11 cellular contexts compared by ENCODE assay signal in the genomic region with DNA sequence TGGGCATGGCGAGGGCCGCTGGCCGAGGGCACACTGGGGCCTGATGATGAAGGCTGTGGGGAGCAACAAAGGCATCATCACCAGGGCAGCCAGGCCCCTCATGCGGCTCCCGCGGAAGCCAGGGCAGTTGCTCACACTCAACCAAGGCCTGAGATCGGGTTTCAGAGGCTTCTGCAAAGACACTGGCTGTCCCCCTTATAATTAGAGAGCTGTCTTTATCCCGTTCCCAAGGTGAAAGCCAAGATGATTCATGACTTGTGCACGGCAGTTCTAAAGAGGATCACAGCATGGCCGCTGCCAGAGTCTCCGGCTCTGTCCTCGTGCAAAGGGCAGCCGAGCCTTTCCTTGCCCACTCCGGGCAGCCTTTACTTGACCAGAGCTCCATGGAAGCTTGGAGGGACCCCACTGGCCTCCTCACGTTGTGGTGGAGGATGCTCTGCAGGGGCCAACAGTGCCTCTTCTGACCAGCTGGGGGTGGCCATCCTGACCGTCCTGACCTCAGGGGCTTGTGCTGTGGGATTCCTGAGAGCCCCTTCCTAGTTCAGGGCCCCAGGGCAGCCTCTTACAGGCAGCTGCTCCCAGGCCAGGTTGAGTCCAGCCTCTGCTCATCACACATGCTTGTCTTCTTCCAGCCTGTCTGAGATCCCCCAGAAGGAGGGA.
DNase-seq lines count a peak whose midpoint lies in the region; ATAC-seq and TF ChIP-seq lines count a peak whose summit lies in the region.
"Had no signal": no experiment of that assay in that cellular context is flagged by ENCODE, and none has a peak within 500 bp of the region (broad histone marks: within the 10 kb centered on the region; RNA-seq: fewer than 3 reads in every experiment).

No MANE protein-coding gene starts in this region.

- CTCF ChIA-PET in IMR-90 (lab: Yijun Ruan, JAX): no interaction called here
- CTCF ChIA-PET in OCI-LY7 (lab: Charles Lee; ENCODE audit: unreplicated experiment): no interaction called here

- POLR2A ChIA-PET in IMR-90 (lab: Charles Lee; ENCODE audit: unreplicated experiment) (no interaction called here), OCI-LY7 (lab: Charles Lee) (no interaction called here)

- H2BK20ac ChIP-seq in IMR-90 (ENCODE audit: low read depth, low read length): no peak overlapping the region

- peaks cover 14% of the 10 kb centered on the region for H3K27me3 ChIP-seq in IMR-90 (ENCODE audit: control insufficient read depth, insufficient read depth, low read length)
- H3K27me3 ChIP-seq: hepatocyte had no signal

- no peak overlapping the region for H3K9ac ChIP-seq in IMR-90 (ENCODE audit: low read depth, low read length)

- H3K79me2 ChIP-seq in OCI-LY7 (ENCODE audit: insufficient read depth, low read depth, low read length): no peaks in the 10 kb centered on the region
- H3K79me2 ChIP-seq: hepatocyte had no signal

- H3K9me3 ChIP-seq in IMR-90 (ENCODE audit: control insufficient read depth, insufficient read depth, low read length) (no peaks in the 10 kb centered on the region), OCI-LY7 (ENCODE audit: low read length) (no peaks in the 10 kb centered on the region)

- H3K14ac ChIP-seq in IMR-90 (replicated peaks; ENCODE audit: low read depth, low read length): no peak overlapping the region

- no peak overlapping the region for H2BK15ac ChIP-seq in IMR-90 (ENCODE audit: low read depth, low read length)

- H4K5ac ChIP-seq in IMR-90 (ENCODE audit: low read depth, low read length): no peak overlapping the region

- TF ChIP-seq CTCF in IMR-90 (conservative IDR thresholded peaks at IDR 0.05; ENCODE audit: low read depth, low read length): no peak
- no peak for TF ChIP-seq CTCF in lower leg skin (IDR thresholded peaks at IDR 0.05)
- TF ChIP-seq CTCF in OCI-LY7 (conservative IDR thresholded peaks at IDR 0.05; ENCODE audit: low read length): no peak

- WGBS in IMR-90 (ENCODE audit: extremely low coverage in 2 of 2, insufficient read length in 1 of 2), 2 experiments: 78% methylated on average over 9 of the region's 16 CpGs; no CpG with 5 or more reads in 1 of the 2 experiments
- 89 to 91% methylated on average over 13 to 16 of the region's 16 CpGs for WGBS in lower leg skin, 2 donors

- no peak for TF ChIP-seq RAD21 in IMR-90 (IDR thresholded peaks at IDR 0.05; ENCODE audit: low read length)

- in situ Hi-C loops in IMR-90 (cut with MboI; ENCODE audit: low sequenced_read_pairs): no loop called here

- DNase-seq in Daoy (ENCODE audit: low read depth) (peak; percentile 86), IMR-90 (peak; percentile 10), astrocyte of the hippocampus (ENCODE audit: low read depth, low spot score) (peak; percentile 58), myocyte (ENCODE audit: low read depth) (peak; percentile 90), NCI-H526 (lab: John Stamatoyannopoulos, UW) (no peak), lower leg skin (ENCODE audit: low spot score in 2 of 2) (no peak), OCI-LY7 (ENCODE audit: low spot score) (no peak), NCI-H2171 treated with DMSO at 0.1 percent for 48 hours (lab: John Stamatoyannopoulos, UW) (no peak)
- DNase-seq: activated naive CD4-positive, alpha-beta T cell treated with anti-CD3 and anti-CD28 coated beads, Interleukin-2, amount 10 ng/mL, durations not matched to agents 7 days and 5 days; NCI-H1930 had no signal

- no peak overlapping the region for H3K56ac ChIP-seq in IMR-90 (ENCODE audit: extremely low read depth, insufficient read depth, low read length)

- H2BK120ac ChIP-seq in IMR-90 (ENCODE audit: low read depth, low read length): no peak overlapping the region

- H2AK5ac ChIP-seq in IMR-90 (ENCODE audit: low read depth, low read length): no peak overlapping the region

- no peak overlapping the region for H3K18ac ChIP-seq in IMR-90 (ENCODE audit: low read depth, low read length)

- H3K9me1 ChIP-seq in IMR-90 (ENCODE audit: insufficient read depth, low read length): peaks cover 8% of the 10 kb centered on the region; the same call in 1 of the 2 replicates

- H4K8ac ChIP-seq in IMR-90 (ENCODE audit: low read depth in 2 of 2, low read length in 2 of 2): no peak overlapping the region

- no peak overlapping the region for H3K23ac ChIP-seq in IMR-90 (ENCODE audit: low read depth, low read length)

- intact Hi-C loops in IMR-90 (cut with micrococcal nuclease): no loop called here
- intact Hi-C loops in lower leg skin (cut with DNase I; ENCODE audit: low total_unique reads): no loop called here
- intact Hi-C loops in OCI-LY7 (cut with micrococcal nuclease; ENCODE audit: unreplicated experiment): no loop called here

- no peak overlapping the region for H2BK5ac ChIP-seq in IMR-90 (ENCODE audit: low read depth, low read length, poor library complexity, severe bottlenecking)

- no peak for TF ChIP-seq POLR2A in IMR-90 (IDR thresholded peaks at IDR 0.05; ENCODE audit: low read depth, low read length)
- TF ChIP-seq POLR2A in lower leg skin (IDR thresholded peaks at IDR 0.05): no peak

- H3K79me1 ChIP-seq in IMR-90 (ENCODE audit: low read depth in 1 of 2, low read length in 2 of 2): no peaks in the 10 kb centered on the region

- H3K4me1 ChIP-seq in IMR-90 (ENCODE audit: control insufficient read depth, insufficient read depth, low read length): no peaks in the 10 kb centered on the region
- H3K4me1 ChIP-seq in OCI-LY7 (ENCODE audit: insufficient read depth, low read length, poor library complexity, severe bottlenecking): no peaks in the 10 kb centered on the region

- ATAC-seq in IMR-90 (ENCODE audit: low read depth): no peak

- H3K4me2 ChIP-seq in IMR-90 (ENCODE audit: low read depth, low read length) (no peak overlapping the region), OCI-LY7 (ENCODE audit: low read length) (no peak overlapping the region)
- H3K4me2 ChIP-seq: hepatocyte had no signal

- no peak overlapping the region for H3K4ac ChIP-seq in IMR-90 (ENCODE audit: low read depth, low read length)

- H3K36me3 ChIP-seq in IMR-90 (ENCODE audit: control insufficient read depth, insufficient read depth, low read length) (no peaks in the 10 kb centered on the region), OCI-LY7 (ENCODE audit: insufficient read depth, low read length) (no peaks in the 10 kb centered on the region)

- no peaks in the 10 kb centered on the region for H4K20me1 ChIP-seq in IMR-90 (ENCODE audit: insufficient read depth, low read length)
- no peaks in the 10 kb centered on the region for H4K20me1 ChIP-seq in OCI-LY7 (ENCODE audit: insufficient read depth, low read length)

- H3K9me2 ChIP-seq in OCI-LY7 (ENCODE audit: insufficient read depth, low read length): no peaks in the 10 kb centered on the region

- no peak overlapping the region for H2AK9ac ChIP-seq in IMR-90 (replicated peaks; ENCODE audit: low read depth, low read length, poor library complexity)

- dilution Hi-C loops in IMR-90 (cut with HindIII; ENCODE audit: low sequenced_read_pairs, unreplicated experiment): no loop called here

- H3K27ac ChIP-seq in IMR-90 (ENCODE audit: insufficient read depth, low read length): no peak overlapping the region
- no peak overlapping the region for H3K27ac ChIP-seq in OCI-LY7 (ENCODE audit: low read depth, low read length, poor library complexity, severe bottlenecking)
- H3K27ac ChIP-seq: hepatocyte had no signal

- BruUV-seq in IMR-90 (replicated peaks; lab: Mats Ljungman, UMichigan): no TSS peak
- BruUV-seq in OCI-LY7 (replicated peaks; lab: Mats Ljungman, UMichigan): no TSS peak

- no peak overlapping the region for H4K91ac ChIP-seq in IMR-90 (ENCODE audit: insufficient read depth, low read depth, low read length)

- H3K4me3 ChIP-seq in IMR-90 (ENCODE audit: insufficient read depth, low read depth, low read length) (no peak overlapping the region), lower leg skin (ENCODE audit: low read depth, poor library complexity, severe bottlenecking) (no peak overlapping the region), OCI-LY7 (ENCODE audit: low read depth, low read length, poor library complexity, severe bottlenecking) (no peak overlapping the region)
- H3K4me3 ChIP-seq: hepatocyte had no signal

- peak overlapping the region; percentile 6 for H2AFZ ChIP-seq in IMR-90 (replicated peaks; ENCODE audit: low read length, poor library complexity)
- no peak overlapping the region for H2AFZ ChIP-seq in OCI-LY7 (ENCODE audit: low read length)
- H2AFZ ChIP-seq: hepatocyte had no signal

TF ChIP-seq in IMR-90, 13 proteins besides CTCF, POLR2A, EP300 and RAD21:
- no peak for TF ChIP-seq FOS (IDR thresholded peaks at IDR 0.05; ENCODE audit: low read depth, low read length)
- TF ChIP-seq NFE2L2 (IDR thresholded peaks at IDR 0.05; ENCODE audit: low read depth, low read length): no peak
- no peak for TF ChIP-seq MAZ (IDR thresholded peaks at IDR 0.05; ENCODE audit: borderline replicate concordance, low read depth, low read length)
- TF ChIP-seq MXI1 (IDR thresholded peaks at IDR 0.05; ENCODE audit: borderline replicate concordance, low read depth, low read length): no peak
- no peak for TF ChIP-seq SMC3 (IDR thresholded peaks at IDR 0.05; ENCODE audit: low read depth, low read length)
- TF ChIP-seq MAFK (IDR thresholded peaks at IDR 0.05; ENCODE audit: low read depth, low read length): no peak
- no peak for TF ChIP-seq CEBPB (IDR thresholded peaks at IDR 0.05; ENCODE audit: low read depth, low read length)
- no peak for TF ChIP-seq RCOR1 (IDR thresholded peaks at IDR 0.05; ENCODE audit: insufficient replicate concordance, low read length)
- TF ChIP-seq, protein P1, sequence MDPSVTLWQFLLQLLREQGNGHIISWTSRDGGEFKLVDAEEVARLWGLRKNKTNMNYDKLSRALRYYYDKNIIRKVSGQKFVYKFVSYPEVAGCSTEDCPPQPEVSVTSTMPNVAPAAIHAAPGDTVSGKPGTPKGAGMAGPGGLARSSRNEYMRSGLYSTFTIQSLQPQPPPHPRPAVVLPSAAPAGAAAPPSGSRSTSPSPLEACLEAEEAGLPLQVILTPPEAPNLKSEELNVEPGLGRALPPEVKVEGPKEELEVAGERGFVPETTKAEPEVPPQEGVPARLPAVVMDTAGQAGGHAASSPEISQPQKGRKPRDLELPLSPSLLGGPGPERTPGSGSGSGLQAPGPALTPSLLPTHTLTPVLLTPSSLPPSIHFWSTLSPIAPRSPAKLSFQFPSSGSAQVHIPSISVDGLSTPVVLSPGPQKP (IDR thresholded peaks at IDR 0.05; ENCODE audit: borderline replicate concordance, low read depth, low read length): no peak
- TF ChIP-seq CHD1 (IDR thresholded peaks at IDR 0.05; ENCODE audit: low read depth, low read length): no peak
- no peak for TF ChIP-seq RFX5 (IDR thresholded peaks at IDR 0.05; ENCODE audit: low read depth, low read length)
- no peak for TF ChIP-seq USF2 (IDR thresholded peaks at IDR 0.05; ENCODE audit: low read depth, low read length)
- no peak for TF ChIP-seq BHLHE40 (IDR thresholded peaks at IDR 0.05; ENCODE audit: low read depth, low read length)

Comparison
In these comparisons a context has a peak if more than half of its experiments do, and no peak if none do; other contexts are left out.
1. DNase-seq: peak in Daoy (single experiment), IMR-90 (single experiment), astrocyte of the hippocampus (single experiment) and myocyte (single experiment); none in NCI-H526 (0 of 2), lower leg skin (0 of 2), OCI-LY7 (single experiment) and NCI-H2171 treated with DMSO at 0.1 percent for 48 hours (single experiment).